ENCODE assay signal across 12 cellular contexts in genomic region chr12:26874501-26875296, GRCh38. TPM values are rescaled to one million over a fixed set of nuclear protein-coding genes. Genes with fewer than 3 reads are reported as not detected.
DNase-seq lines count a peak whose midpoint lies in the region; ATAC-seq and TF ChIP-seq lines count a peak whose summit lies in the region.
"Had no signal": no experiment of that assay in that cellular context is flagged by ENCODE, and none has a peak within 500 bp of the region (broad histone marks: within the 10 kb centered on the region; RNA-seq: fewer than 3 reads in every experiment).

No MANE protein-coding gene starts in this region.

- H3K4me1 Mint-ChIP-seq in mesothelial cell of epicardium = peaks cover 29% of the 10 kb centered on the region

- intact Hi-C loops in head of caudate nucleus (cut with DNase I) = no loop called here

- peak overlapping the region; percentile 30 for H3K27ac Mint-ChIP-seq in mesothelial cell of epicardium
- H3K27ac Mint-ChIP-seq: activated CD8-positive, alpha-beta T cell treated with anti-CD3 and anti-CD28 coated beads, Interleukin-2, amount 10 ng/mL, durations not matched to agents 7 days and 5 days had no signal

- no peak overlapping the region for H3K4me3 ChIP-seq in HL-60 (replicated peaks; ENCODE audit: insufficient read depth, low read length)

- no peaks in the 10 kb centered on the region for H3K27me3 Mint-ChIP-seq in mesothelial cell of epicardium (ENCODE audit: low read depth)

- ATAC-seq in GM18858 (IDR thresholded peaks at IDR 0.05; ENCODE audit: unreplicated experiment) (peak; percentile 54), HG02588 (IDR thresholded peaks at IDR 0.05; ENCODE audit: unreplicated experiment) (peak; percentile 72)
- ATAC-seq: activated CD8-positive, alpha-beta T cell treated with anti-CD3 and anti-CD28 coated beads, Interleukin-2, amount 10 ng/mL, durations not matched to agents 7 days and 5 days; left lobe of liver; stimulated activated naive CD8-positive, alpha-beta T cell treated with anti-CD3 and anti-CD28 coated beads, Interleukin-15, Interleukin-2, amounts not matched to agents 100 U/mL and 50 U/mL, for 24 hours had no signal

- DNase-seq in HL-60 (ENCODE audit: low read depth in 1 of 2, low spot score in 1 of 2) (peak; percentile 67 to 88), mesothelial cell of epicardium (ENCODE audit: low spot score in 2 of 2, unreplicated experiment in 2 of 2) (no peak), amygdala (lab: John Stamatoyannopoulos, UW) (no peak), kidney tubule cell (ENCODE audit: low spot score) (no peak), head of caudate nucleus (no peak)
- DNase-seq in activated naive CD4-positive, alpha-beta T cell treated with anti-CD3 and anti-CD28 coated beads, Interleukin-2, amount 50 U/mL, for 16 hours = no peak
- DNase-seq: activated CD8-positive, alpha-beta T cell treated with anti-CD3 and anti-CD28 coated beads, Interleukin-2, amount 10 ng/mL, durations not matched to agents 7 days and 5 days; Right ventricle myocardium superior; stimulated activated naive CD8-positive, alpha-beta T cell treated with anti-CD3 and anti-CD28 coated beads, Interleukin-15, Interleukin-2, amounts not matched to agents 100 U/mL and 50 U/mL, for 24 hours had no signal

- H3K27me3 ChIP-seq in HL-60 (ENCODE audit: insufficient read depth, poor library complexity, severe bottlenecking) = no peaks in the 10 kb centered on the region

- TF ChIP-seq CTCF in HL-60 (IDR thresholded peaks at IDR 0.05; ENCODE audit: insufficient read depth, low read length) (no peak), mesothelial cell of epicardium (IDR thresholded peaks at IDR 0.05; ENCODE audit: unreplicated experiment) (no peak)

- no peak overlapping the region for H3K4me3 Mint-ChIP-seq in mesothelial cell of epicardium
- H3K4me3 Mint-ChIP-seq: activated CD8-positive, alpha-beta T cell treated with anti-CD3 and anti-CD28 coated beads, Interleukin-2, amount 10 ng/mL, durations not matched to agents 7 days and 5 days had no signal

- H3K9me3 Mint-ChIP-seq in mesothelial cell of epicardium = peaks cover 24% of the 10 kb centered on the region

- H3K27ac ChIP-seq in HL-60 (replicated peaks) = peak overlapping the region; percentile 65

- H3K36me3 Mint-ChIP-seq in mesothelial cell of epicardium = peaks cover 6% of the 10 kb centered on the region

RNA-seq across cellular contexts. Expression of gene ITPR2, which starts 41.7 kb away (rescaled TPM):
- 54.3 to 63.9 TPM (median 62.3 TPM) in 3 replicates for total RNA-seq in mesothelial cell of epicardium

Comparison
In these comparisons a context has a peak if more than half of its experiments do, and no peak if none do; other contexts are left out.
1. DNase-seq: peak in HL-60 (2 of 2); none in mesothelial cell of epicardium (0 of 2), activated naive CD4-positive, alpha-beta T cell treated with anti-CD3 and anti-CD28 coated beads, Interleukin-2, amount 50 U/mL, for 16 hours (single experiment), amygdala (0 of 56), kidney tubule cell (single experiment) and head of caudate nucleus (0 of 42).